21 cellular contexts compared by ENCODE assay signal in the genomic region with DNA sequence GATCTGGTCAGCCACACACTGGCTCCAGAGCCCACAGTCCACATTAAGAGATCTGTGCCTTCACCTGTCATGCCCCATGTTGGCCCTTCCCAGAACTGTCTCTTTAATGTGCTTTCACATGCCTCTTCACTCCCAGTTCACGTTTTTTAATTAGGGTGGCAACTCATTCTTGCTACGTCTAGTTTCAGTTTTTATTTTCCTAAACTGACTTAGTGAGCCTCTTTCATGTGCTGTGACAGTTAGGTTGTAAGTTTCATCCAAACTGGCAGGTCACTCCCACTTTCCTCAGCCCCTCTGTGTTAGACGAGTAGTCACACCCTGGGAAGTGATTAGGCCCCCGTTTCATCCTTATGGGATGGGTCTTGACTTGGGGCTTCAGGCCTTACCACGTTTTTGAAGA.
A peak's percentile ranks its signal among the peaks of the same experiment; 100 is the strongest.
DNase-seq lines count a peak whose midpoint lies in the region; ATAC-seq and TF ChIP-seq lines count a peak whose summit lies in the region.
"Had no signal": no experiment of that assay in that cellular context is flagged by ENCODE, and none has a peak within 500 bp of the region (broad histone marks: within the 10 kb centered on the region; RNA-seq: fewer than 3 reads in every experiment).

No MANE protein-coding gene starts in this region.

- H3K4me3 Mint-ChIP-seq in activated T-cell treated with anti-CD3 and anti-CD28 coated beads, Interleukin-2, amount 50 U/mL, for 72 hours: peak overlapping the region in 1 of 2 donors; percentile 86
- no peak overlapping the region for H3K4me3 Mint-ChIP-seq in activated T-cell treated with anti-CD3 and anti-CD28 coated beads, Interleukin-2, amount 50 U/mL, for 24 hours
- peak overlapping the region; percentile 75 for H3K4me3 Mint-ChIP-seq in activated T-helper 2 cell treated with anti-CD3 and anti-CD28 coated beads, Interferon-gamma antibody, Interleukin-2, Interleukin-4, amounts not matched to agents 10 μg/mL and 5 μg/mL and 100 μg/mL, durations not matched to agents 14 hours and 24 hours and 36 hours (ENCODE audit: low read depth)
- peak overlapping the region; percentile 55 for H3K4me3 Mint-ChIP-seq in stimulated activated memory B cell treated with anti-CD40 and anti-IgM and Interleukin-4, amounts not matched to agents 10 μg/mL and 1 μg/mL and 100 μg/mL, for 72 hours
- H3K4me3 Mint-ChIP-seq in chondrocyte (ENCODE audit: unreplicated experiment): no peak overlapping the region
- H3K4me3 Mint-ChIP-seq: mesothelial cell of epicardium, neural progenitor cell had no signal

- peak overlapping the region; percentile 93 for H3K27ac Mint-ChIP-seq in activated T-cell treated with anti-CD3 and anti-CD28 coated beads, Interleukin-2, amount 50 U/mL, for 72 hours
- H3K27ac Mint-ChIP-seq in activated T-cell treated with anti-CD3 and anti-CD28 coated beads, Interleukin-2, amount 50 U/mL, for 24 hours: no peak overlapping the region
- H3K27ac Mint-ChIP-seq in activated T-helper 2 cell treated with anti-CD3 and anti-CD28 coated beads, Interferon-gamma antibody, Interleukin-2, Interleukin-4, amounts not matched to agents 10 μg/mL and 5 μg/mL and 100 μg/mL, durations not matched to agents 14 hours and 24 hours and 36 hours: peak overlapping the region; percentile 99
- peak overlapping the region; percentile 97 for H3K27ac Mint-ChIP-seq in stimulated activated memory B cell treated with anti-CD40 and anti-IgM and Interleukin-4, amounts not matched to agents 10 μg/mL and 1 μg/mL and 100 μg/mL, for 72 hours
- H3K27ac Mint-ChIP-seq in chondrocyte (ENCODE audit: unreplicated experiment): no peak overlapping the region
- H3K27ac Mint-ChIP-seq: mesothelial cell of epicardium, neural progenitor cell had no signal

- TF ChIP-seq CTCF in chondrocyte (IDR thresholded peaks at IDR 0.05): no peak

- H3K9me3 Mint-ChIP-seq in activated T-cell treated with anti-CD3 and anti-CD28 coated beads, Interleukin-2, amount 50 U/mL, for 72 hours: no peaks in the 10 kb centered on the region
- H3K9me3 Mint-ChIP-seq in activated T-cell treated with anti-CD3 and anti-CD28 coated beads, Interleukin-2, amount 50 U/mL, for 24 hours: no peaks in the 10 kb centered on the region
- no peaks in the 10 kb centered on the region for H3K9me3 Mint-ChIP-seq in activated T-helper 2 cell treated with anti-CD3 and anti-CD28 coated beads, Interferon-gamma antibody, Interleukin-2, Interleukin-4, amounts not matched to agents 10 μg/mL and 5 μg/mL and 100 μg/mL, durations not matched to agents 14 hours and 24 hours and 36 hours
- no peaks in the 10 kb centered on the region for H3K9me3 Mint-ChIP-seq in stimulated activated memory B cell treated with anti-CD40 and anti-IgM and Interleukin-4, amounts not matched to agents 10 μg/mL and 1 μg/mL and 100 μg/mL, for 72 hours
- H3K9me3 Mint-ChIP-seq in chondrocyte (ENCODE audit: low read depth): no peaks in the 10 kb centered on the region
- H3K9me3 Mint-ChIP-seq: mesothelial cell of epicardium, neural progenitor cell had no signal

- DNase-seq in activated T-cell treated with anti-CD3 and anti-CD28 coated beads, Interleukin-2, amount 50 U/mL, for 72 hours: no peak
- DNase-seq in activated T-cell treated with anti-CD3 and anti-CD28 coated beads, Interleukin-2, amount 50 U/mL, for 24 hours: no peak
- no peak for DNase-seq in activated T-helper 2 cell treated with anti-CD3 and anti-CD28 coated beads, Interferon-gamma antibody, Interleukin-2, Interleukin-4, amounts not matched to agents 10 μg/mL and 5 μg/mL and 100 μg/mL, durations not matched to agents 14 hours and 24 hours and 36 hours (ENCODE audit: low spot score)
- DNase-seq in chondrocyte (ENCODE audit: low spot score) (no peak), SKM-1 (lab: John Stamatoyannopoulos, UW; ENCODE audit: unreplicated experiment) (no peak), SW480 (ENCODE audit: low spot score) (no peak)
- DNase-seq: anterior cingulate cortex; central memory CD4-positive, alpha-beta T cell; COR-L47; effector CD8-positive, alpha-beta T cell; EL; esophagus squamous epithelium; GOT3; NCI-H187; NCI-H774; SJCRH30; stimulated activated CD4-positive, alpha-beta T cell treated with anti-CD3 and anti-CD28 coated beads, Interleukin-4, amount 100 ng/mL, for 4 hours had no signal

- H3K36me3 Mint-ChIP-seq in activated T-cell treated with anti-CD3 and anti-CD28 coated beads, Interleukin-2, amount 50 U/mL, for 72 hours (ENCODE audit: insufficient read depth in 2 of 2): peaks cover 0 to 4% of the 10 kb centered on the region in 2 donors
- no peaks in the 10 kb centered on the region for H3K36me3 Mint-ChIP-seq in activated T-cell treated with anti-CD3 and anti-CD28 coated beads, Interleukin-2, amount 50 U/mL, for 24 hours (ENCODE audit: low read depth)
- peaks cover 22% of the 10 kb centered on the region for H3K36me3 Mint-ChIP-seq in activated T-helper 2 cell treated with anti-CD3 and anti-CD28 coated beads, Interferon-gamma antibody, Interleukin-2, Interleukin-4, amounts not matched to agents 10 μg/mL and 5 μg/mL and 100 μg/mL, durations not matched to agents 14 hours and 24 hours and 36 hours (ENCODE audit: low read depth)
- H3K36me3 Mint-ChIP-seq in stimulated activated memory B cell treated with anti-CD40 and anti-IgM and Interleukin-4, amounts not matched to agents 10 μg/mL and 1 μg/mL and 100 μg/mL, for 72 hours: no peaks in the 10 kb centered on the region
- no peaks in the 10 kb centered on the region for H3K36me3 Mint-ChIP-seq in chondrocyte (ENCODE audit: low read depth)
- H3K36me3 Mint-ChIP-seq: mesothelial cell of epicardium, neural progenitor cell had no signal

- peak in 1 of 2 donors; percentile 56 for ATAC-seq in activated T-cell treated with anti-CD3 and anti-CD28 coated beads, Interleukin-2, amount 50 U/mL, for 72 hours (replicated peaks in 1 of 2)
- ATAC-seq in GM18868 (IDR thresholded peaks at IDR 0.05; ENCODE audit: unreplicated experiment): peak; percentile 30
- peak; percentile 68 for ATAC-seq in stimulated activated memory B cell treated with anti-CD40 and anti-IgM and Interleukin-4, amounts not matched to agents 10 μg/mL and 1 μg/mL and 100 μg/mL, for 72 hours

- intact Hi-C loops in activated T-helper 2 cell treated with anti-CD3 and anti-CD28 coated beads, Interferon-gamma antibody, Interleukin-2, Interleukin-4, amounts not matched to agents 10 μg/mL and 5 μg/mL and 100 μg/mL, durations not matched to agents 14 hours and 24 hours and 36 hours (cut with micrococcal nuclease): loop anchor here (1.0 kb wide), 1 partner anchor 8 kb away; no protein-coding TSS in a partner anchor

- H3K27me3 Mint-ChIP-seq in activated T-cell treated with anti-CD3 and anti-CD28 coated beads, Interleukin-2, amount 50 U/mL, for 72 hours (ENCODE audit: low read depth): no peaks in the 10 kb centered on the region
- no peaks in the 10 kb centered on the region for H3K27me3 Mint-ChIP-seq in activated T-cell treated with anti-CD3 and anti-CD28 coated beads, Interleukin-2, amount 50 U/mL, for 24 hours
- H3K27me3 Mint-ChIP-seq in activated T-helper 2 cell treated with anti-CD3 and anti-CD28 coated beads, Interferon-gamma antibody, Interleukin-2, Interleukin-4, amounts not matched to agents 10 μg/mL and 5 μg/mL and 100 μg/mL, durations not matched to agents 14 hours and 24 hours and 36 hours (ENCODE audit: low read depth): no peaks in the 10 kb centered on the region
- H3K27me3 Mint-ChIP-seq in stimulated activated memory B cell treated with anti-CD40 and anti-IgM and Interleukin-4, amounts not matched to agents 10 μg/mL and 1 μg/mL and 100 μg/mL, for 72 hours: no peaks in the 10 kb centered on the region
- H3K27me3 Mint-ChIP-seq in chondrocyte (ENCODE audit: low read depth): no peaks in the 10 kb centered on the region

- no peaks in the 10 kb centered on the region for H3K4me1 Mint-ChIP-seq in activated T-cell treated with anti-CD3 and anti-CD28 coated beads, Interleukin-2, amount 50 U/mL, for 72 hours (ENCODE audit: low read depth)
- H3K4me1 Mint-ChIP-seq in activated T-cell treated with anti-CD3 and anti-CD28 coated beads, Interleukin-2, amount 50 U/mL, for 24 hours (ENCODE audit: low read depth): no peaks in the 10 kb centered on the region
- peaks cover 48% of the 10 kb centered on the region for H3K4me1 Mint-ChIP-seq in activated T-helper 2 cell treated with anti-CD3 and anti-CD28 coated beads, Interferon-gamma antibody, Interleukin-2, Interleukin-4, amounts not matched to agents 10 μg/mL and 5 μg/mL and 100 μg/mL, durations not matched to agents 14 hours and 24 hours and 36 hours (ENCODE audit: low read depth)
- H3K4me1 Mint-ChIP-seq in stimulated activated memory B cell treated with anti-CD40 and anti-IgM and Interleukin-4, amounts not matched to agents 10 μg/mL and 1 μg/mL and 100 μg/mL, for 72 hours: peaks cover 38% of the 10 kb centered on the region
- H3K4me1 Mint-ChIP-seq in chondrocyte (ENCODE audit: low read depth): no peaks in the 10 kb centered on the region
- H3K4me1 Mint-ChIP-seq: mesothelial cell of epicardium, neural progenitor cell had no signal

Comparison
In these comparisons a context has a peak if more than half of its experiments do, and no peak if none do; other contexts are left out.
1. H3K27ac Mint-ChIP-seq: peak in activated T-cell treated with anti-CD3 and anti-CD28 coated beads, Interleukin-2, amount 50 U/mL, for 72 hours (single experiment), activated T-helper 2 cell treated with anti-CD3 and anti-CD28 coated beads, Interferon-gamma antibody, Interleukin-2, Interleukin-4, amounts not matched to agents 10 μg/mL and 5 μg/mL and 100 μg/mL, durations not matched to agents 14 hours and 24 hours and 36 hours (single experiment) and stimulated activated memory B cell treated with anti-CD40 and anti-IgM and Interleukin-4, amounts not matched to agents 10 μg/mL and 1 μg/mL and 100 μg/mL, for 72 hours (single experiment); none in activated T-cell treated with anti-CD3 and anti-CD28 coated beads, Interleukin-2, amount 50 U/mL, for 24 hours (single experiment) and chondrocyte (single experiment).
2. H3K4me3 Mint-ChIP-seq: peak in activated T-helper 2 cell treated with anti-CD3 and anti-CD28 coated beads, Interferon-gamma antibody, Interleukin-2, Interleukin-4, amounts not matched to agents 10 μg/mL and 5 μg/mL and 100 μg/mL, durations not matched to agents 14 hours and 24 hours and 36 hours (single experiment) and stimulated activated memory B cell treated with anti-CD40 and anti-IgM and Interleukin-4, amounts not matched to agents 10 μg/mL and 1 μg/mL and 100 μg/mL, for 72 hours (single experiment); none in activated T-cell treated with anti-CD3 and anti-CD28 coated beads, Interleukin-2, amount 50 U/mL, for 24 hours (single experiment) and chondrocyte (single experiment).